In genomic region chr11:71452354-71453020, GRCh38 we compare ENCODE assay signal across 8 cellular contexts. TPM values are rescaled to one million over a fixed set of nuclear protein-coding genes. Genes with fewer than 3 reads are reported as not detected.
DNase-seq lines count a peak whose midpoint lies in the region; ATAC-seq and TF ChIP-seq lines count a peak whose summit lies in the region.

No MANE protein-coding gene starts in this region.

- H3K27ac ChIP-seq in WERI-Rb-1: peak overlapping the region; percentile 60

- TF ChIP-seq CTCF in WERI-Rb-1 (IDR thresholded peaks at IDR 0.05; ENCODE audit: low read depth, low read length): no peak

- no peaks in the 10 kb centered on the region for H3K27me3 ChIP-seq in WERI-Rb-1 (ENCODE audit: insufficient read depth, low read depth, severe bottlenecking)

- no peaks in the 10 kb centered on the region for H3K9me3 ChIP-seq in WERI-Rb-1 (ENCODE audit: severe bottlenecking)

- peak overlapping the region; percentile 86 for H3K4me3 ChIP-seq in GM08714 (ENCODE audit: low read length)
- H3K4me3 ChIP-seq in WERI-Rb-1 (ENCODE audit: low read depth, low read length): peak overlapping the region; percentile 71

- H3K36me3 ChIP-seq in WERI-Rb-1: peaks cover 26% of the 10 kb centered on the region

- DNase-seq in NAMALWA (ENCODE audit: low spot score): peak; percentile 61
- peak; percentile 44 for DNase-seq in WERI-Rb-1
- DNase-seq in cerebellum (ENCODE audit: low spot score): peak; percentile 52
- peak; percentile 79 for DNase-seq in left lobe of liver (ENCODE audit: low spot score)
- peak; percentile 34 for DNase-seq in stimulated activated CD4-positive, alpha-beta T cell treated with anti-CD3 and anti-CD28 coated beads, Interleukin-2, amount 100 ng/mL, for 4 hours (ENCODE audit: low read depth)
- DNase-seq in H4 (ENCODE audit: low spot score): no peak

- ATAC-seq in left lobe of liver: peak; percentile 37
- no peak for ATAC-seq in HG02623 (IDR thresholded peaks at IDR 0.05; ENCODE audit: unreplicated experiment)

RNA-seq across cellular contexts. Expression of gene NADSYN1, which starts 0.5 kb away (rescaled TPM):
- total RNA-seq in cerebellum (32.0 TPM), left lobe of liver (39.7 TPM)
- total RNA-seq in H4 (2014; rRNA removed; shearing (Covaris generic)): 19.3 and 35.4 TPM in 2 replicates

RNA-seq across cellular contexts. Expression of gene DHCR7, which starts 4.3 kb away (rescaled TPM):
- 36.7 TPM for total RNA-seq in cerebellum
- 136 TPM for total RNA-seq in left lobe of liver
- total RNA-seq in H4 (2014; rRNA removed; shearing (Covaris generic)): 46.5 and 47.4 TPM in 2 replicates
